In the genomic region with DNA sequence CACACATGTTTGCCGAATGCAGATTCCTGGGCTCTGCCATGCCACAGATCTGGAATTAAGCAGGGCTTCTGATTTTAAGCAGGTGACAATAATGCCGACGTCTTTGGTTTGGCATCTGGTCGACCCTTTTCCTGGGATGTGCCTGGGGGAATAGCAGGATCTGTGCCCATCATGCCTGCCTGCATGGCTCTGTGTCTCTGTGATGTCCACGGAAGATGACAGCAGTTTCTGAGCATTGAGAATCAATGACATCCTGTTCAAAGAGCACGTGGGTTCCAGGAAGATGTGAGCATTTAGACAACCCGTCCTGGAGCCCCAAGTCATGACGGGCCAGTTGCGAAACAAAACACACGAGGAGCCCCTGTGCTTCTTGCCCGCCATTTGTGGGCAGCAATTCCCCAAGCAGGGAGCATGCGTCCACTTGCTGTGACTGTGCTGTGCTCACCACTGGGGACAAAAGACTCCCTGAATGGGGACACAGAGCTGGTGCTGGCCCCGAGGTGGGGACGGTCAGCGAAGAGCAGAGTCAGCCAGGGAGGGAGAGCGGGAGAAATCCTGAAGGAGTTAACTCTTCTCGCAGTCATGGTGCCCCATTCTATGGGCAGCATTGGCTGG, we compare ENCODE assay signal across 27 cellular contexts.
DNase-seq lines count a peak whose midpoint lies in the region; ATAC-seq, FAIRE-seq and TF ChIP-seq lines count a peak whose summit lies in the region.
"Had no signal": no experiment of that assay in that cellular context is flagged by ENCODE, and none has a peak within 500 bp of the region (broad histone marks: within the 10 kb centered on the region; RNA-seq: fewer than 3 reads in every experiment).

No MANE protein-coding gene starts in this region.

- peak overlapping the region; percentile 68 for H3K27ac ChIP-seq in BLaER1
- peak overlapping the region; percentile 43 for H3K27ac ChIP-seq in lower lobe of right lung
- H3K27ac ChIP-seq: tibial artery, VCaP had no signal

- peaks cover 37% of the 10 kb centered on the region for H3K9me3 ChIP-seq in BLaER1
- peaks cover 11% of the 10 kb centered on the region for H3K9me3 ChIP-seq in lower lobe of right lung

- H3K4me1 ChIP-seq in BLaER1 (peaks cover 75% of the 10 kb centered on the region), lower lobe of right lung (peaks cover 18% of the 10 kb centered on the region)
- H3K4me1 ChIP-seq: tibial artery had no signal

- peak overlapping the region; percentile 77 for H3K4me2 ChIP-seq in BLaER1

- H4K20me1 ChIP-seq in BLaER1 = no peaks in the 10 kb centered on the region

- TF ChIP-seq POLR2A in NB4 (IDR thresholded peaks at IDR 0.05; ENCODE audit: extremely low read depth, insufficient read length) (no peak), H54 (IDR thresholded peaks at IDR 0.05; ENCODE audit: low read depth, low read length) (no peak)

- H3K36me3 ChIP-seq in BLaER1 = peaks cover 5% of the 10 kb centered on the region; the same call in 1 of the 2 replicates
- no peaks in the 10 kb centered on the region for H3K36me3 ChIP-seq in lower lobe of right lung
- H3K36me3 ChIP-seq: esophagus muscularis mucosa, tibial artery had no signal

- no peak for ATAC-seq in lower lobe of right lung
- ATAC-seq in sciatic nerve = no peak
- ATAC-seq in GM19351 (IDR thresholded peaks at IDR 0.05; ENCODE audit: unreplicated experiment) = no peak
- ATAC-seq in GM19463 (IDR thresholded peaks at IDR 0.05; ENCODE audit: unreplicated experiment) = no peak
- ATAC-seq: activated CD4-positive, alpha-beta T cell treated with anti-CD3 and anti-CD28 coated beads for 36 hours; HCT116; Panc1 had no signal

- no peak for TF ChIP-seq CTCF in NB4 (IDR thresholded peaks at IDR 0.05; ENCODE audit: low read depth, low read length)
- TF ChIP-seq CTCF in lower lobe of right lung (IDR thresholded peaks at IDR 0.05) = no peak

- H3K27me3 ChIP-seq in BLaER1 = no peaks in the 10 kb centered on the region
- H3K27me3 ChIP-seq in lower lobe of right lung (ENCODE audit: low read depth) = no peaks in the 10 kb centered on the region
- H3K27me3 ChIP-seq: esophagus muscularis mucosa had no signal

- no peak overlapping the region for H3K9ac ChIP-seq in BLaER1

- H3K4me3 ChIP-seq in BLaER1 (no peak overlapping the region), NB4 (ENCODE audit: low read depth, low read length) (no peak overlapping the region), lower lobe of right lung (no peak overlapping the region)
- H3K4me3 ChIP-seq: esophagus muscularis mucosa, tibial artery had no signal

- DNase-seq in NB4 (ENCODE audit: low read depth) = peak; percentile 45
- DNase-seq in lower lobe of right lung = no peak
- peak; percentile 31 for DNase-seq in sciatic nerve (ENCODE audit: low spot score)
- no peak for DNase-seq in H54 (ENCODE audit: insufficient read length, low spot score)
- no peak for DNase-seq in iPS-NIHi11 (ENCODE audit: low spot score)
- DNase-seq: activated CD4-positive, alpha-beta T cell treated with anti-CD3 and anti-CD28 coated beads for 36 hours; activated gamma-delta T cell treated with Interleukin-2 at 50 U/mL for 16 hours; activated T-cell treated with anti-CD3 and anti-CD28 coated beads, Interleukin-2, amount 50 U/mL, for 24 hours; foreskin fibroblast; Karpas-422; NCI-H1436; NCI-H345; NCI-H69; SHP77 treated with DMSO at 0.1 percent for 48 hours; stimulated activated CD4-positive, alpha-beta T cell treated with anti-CD3 and anti-CD28 coated beads, Interleukin-12 subunit alpha, Interleukin-12 subunit beta, amount 100 ng/mL, for 4 hours; stimulated activated CD4-positive, alpha-beta T cell treated with anti-CD3 and anti-CD28 coated beads, Interleukin-2, amount 100 ng/mL, for 48 hours had no signal

- no peak for FAIRE-seq in H54 (lab: Jason Lieb, UNC)
- FAIRE-seq: astrocyte, GM12891, keratinocyte had no signal

- intact Hi-C loops in lower lobe of right lung (cut with DNase I) = no loop called here
- intact Hi-C loops in sciatic nerve (cut with DNase I) = loop anchor here (10.0 kb wide), 1 partner anchor 1587 kb away; no protein-coding TSS in a partner anchor

Comparison
In these comparisons a context has a peak if more than half of its experiments do, and no peak if none do; other contexts are left out.
1. DNase-seq: peak in NB4 (single experiment) and sciatic nerve (single experiment); none in lower lobe of right lung (single experiment), H54 (single experiment) and iPS-NIHi11 (single experiment).